In genomic region chr5:115962239-115962564, GRCh38 we compare ENCODE assay signal across 12 cellular contexts. TPM values are rescaled to one million over a fixed set of nuclear protein-coding genes. Genes with fewer than 3 reads are reported as not detected.
A peak's percentile ranks its signal among the peaks of the same experiment; 100 is the strongest.
DNase-seq lines count a peak whose midpoint lies in the region; ATAC-seq and TF ChIP-seq lines count a peak whose summit lies in the region.
"Had no signal": no experiment of that assay in that cellular context is flagged by ENCODE, and none has a peak within 500 bp of the region (broad histone marks: within the 10 kb centered on the region; RNA-seq: fewer than 3 reads in every experiment).

TSS of gene LVRN (plus strand) at chr5:115962475. CDS start at chr5:115962618, 143 bp downstream.

- H3K4me3 ChIP-seq in ascending aorta (peak within 1 kb of the TSS; percentile 29 to 67), iPS-15b (ENCODE audit: low read depth, low read length) (peak within 1 kb of the TSS; percentile 58), skeletal muscle tissue (ENCODE audit: low read length in 3 of 3) (peak within 1 kb of the TSS; percentile 56 to 64 (median 61))

- H3K9me3 Mint-ChIP-seq in activated CD4-positive, alpha-beta memory T cell treated with anti-CD3 and anti-CD28 coated beads, Interleukin-2, amount 10 ng/mL, durations not matched to agents 7 days and 5 days, result no peaks in the 10 kb centered on the region
- H3K9me3 Mint-ChIP-seq in T-cell, result no peaks in the 10 kb centered on the region
- H3K9me3 Mint-ChIP-seq: stimulated activated naive CD8-positive, alpha-beta T cell treated with anti-CD3 and anti-CD28 coated beads, Interleukin-15, Interleukin-2, amounts not matched to agents 100 ng/mL and 50 ng/mL, for 24 hours had no signal

- H3K27me3 Mint-ChIP-seq in activated CD4-positive, alpha-beta memory T cell treated with anti-CD3 and anti-CD28 coated beads, Interleukin-2, amount 10 ng/mL, durations not matched to agents 7 days and 5 days, result peaks cover 64% of the 10 kb centered on the region
- peaks cover 33 to 58% of the 10 kb centered on the region in 2 donors for H3K27me3 Mint-ChIP-seq in T-cell

- ATAC-seq in GM19351 (IDR thresholded peaks at IDR 0.05; ENCODE audit: unreplicated experiment), result peak; percentile 4
- ATAC-seq in T-cell (replicated peaks in 1 of 4), result no peak

- H3K9ac ChIP-seq in iPS-15b (ENCODE audit: low read depth, low read length) (no peak within 1 kb of the TSS), skeletal muscle tissue (ENCODE audit: low read depth in 1 of 3, low read length in 3 of 3) (peak within 1 kb of the TSS in 1 of 3 donors; percentile 33)

- no peak within 1 kb of the TSS for H3K27ac Mint-ChIP-seq in activated CD4-positive, alpha-beta memory T cell treated with anti-CD3 and anti-CD28 coated beads, Interleukin-2, amount 10 ng/mL, durations not matched to agents 7 days and 5 days
- no peak within 1 kb of the TSS for H3K27ac Mint-ChIP-seq in T-cell
- H3K27ac Mint-ChIP-seq: stimulated activated naive CD8-positive, alpha-beta T cell treated with anti-CD3 and anti-CD28 coated beads, Interleukin-15, Interleukin-2, amounts not matched to agents 100 ng/mL and 50 ng/mL, for 24 hours had no signal

- no peaks in the 10 kb centered on the region for H3K9me3 ChIP-seq in ascending aorta
- no peaks in the 10 kb centered on the region for H3K9me3 ChIP-seq in iPS-15b (ENCODE audit: control insufficient read depth, insufficient read depth, low read length)
- no peaks in the 10 kb centered on the region for H3K9me3 ChIP-seq in skeletal muscle tissue (ENCODE audit: control insufficient read depth in 3 of 3, low read length in 3 of 3)

- TF ChIP-seq CTCF in ascending aorta (IDR thresholded peaks at IDR 0.05), result no peak

- intact Hi-C loops in ascending aorta (cut with DNase I), result no loop called here

- H3K4me1 Mint-ChIP-seq in activated CD4-positive, alpha-beta memory T cell treated with anti-CD3 and anti-CD28 coated beads, Interleukin-2, amount 10 ng/mL, durations not matched to agents 7 days and 5 days, result no peaks in the 10 kb centered on the region
- H3K4me1 Mint-ChIP-seq in T-cell, result peaks cover 14 to 19% (median 15%) of the 10 kb centered on the region in 3 donors

- peaks cover 0 to 4% of the 10 kb centered on the region in 2 donors for H3K4me1 ChIP-seq in ascending aorta
- H3K4me1 ChIP-seq in iPS-15b (ENCODE audit: control insufficient read depth, insufficient read depth, low read length), result no peaks in the 10 kb centered on the region
- peaks cover 2 to 16% (median 5%) of the 10 kb centered on the region in 3 donors for H3K4me1 ChIP-seq in skeletal muscle tissue (ENCODE audit: control insufficient read depth in 3 of 3, insufficient read depth in 3 of 3, low read length in 3 of 3)

- H3K36me3 ChIP-seq in ascending aorta (no peaks in the 10 kb centered on the region), iPS-15b (ENCODE audit: control insufficient read depth, insufficient read depth, low read length) (no peaks in the 10 kb centered on the region), skeletal muscle tissue (ENCODE audit: control insufficient read depth in 3 of 3, insufficient read depth in 3 of 3, low read length in 3 of 3) (no peaks in the 10 kb centered on the region)

- H3K27ac ChIP-seq in ascending aorta (peak within 1 kb of the TSS; percentile 4 to 19), skeletal muscle tissue (ENCODE audit: low read depth, low read length) (no peak within 1 kb of the TSS)

- CTCF ChIA-PET in activated CD4-positive, alpha-beta memory T cell treated with anti-CD3 and anti-CD28 coated beads, Interleukin-2, amount 10 ng/mL, durations not matched to agents 7 days and 5 days (lab: Charles Lee), result no interaction called here
- CTCF ChIA-PET in T-cell (lab: Charles Lee), result interaction anchor here in 1 of 2 donors (0.6 kb wide), 1 partner anchor 140 kb away, joined by 3 read pairs; no protein-coding TSS in a partner anchor

- POLR2A ChIA-PET in activated CD4-positive, alpha-beta memory T cell treated with anti-CD3 and anti-CD28 coated beads, Interleukin-2, amount 10 ng/mL, durations not matched to agents 7 days and 5 days (lab: Charles Lee), result no interaction called here
- POLR2A ChIA-PET in T-cell (lab: Charles Lee), result no interaction called here

- no peak for DNase-seq in ascending aorta (ENCODE audit: low spot score in 2 of 2)
- no peak for DNase-seq in activated CD4-positive, alpha-beta memory T cell treated with anti-CD3 and anti-CD28 coated beads, Interleukin-2, amount 10 ng/mL, durations not matched to agents 7 days and 5 days
- no peak for DNase-seq in NCI-H1694 treated with DMSO at 0.1 percent for 48 hours (lab: John Stamatoyannopoulos, UW)
- no peak for DNase-seq in T-cell
- DNase-seq in NCI-H1417 (lab: John Stamatoyannopoulos, UW), result no peak
- DNase-seq: cortex of kidney, GF-D8, NCI-H510A had no signal

- H3K36me3 Mint-ChIP-seq in activated CD4-positive, alpha-beta memory T cell treated with anti-CD3 and anti-CD28 coated beads, Interleukin-2, amount 10 ng/mL, durations not matched to agents 7 days and 5 days (ENCODE audit: low read depth), result no peaks in the 10 kb centered on the region
- H3K36me3 Mint-ChIP-seq in T-cell, result no peaks in the 10 kb centered on the region

- no peak within 1 kb of the TSS for H3K4me3 Mint-ChIP-seq in activated CD4-positive, alpha-beta memory T cell treated with anti-CD3 and anti-CD28 coated beads, Interleukin-2, amount 10 ng/mL, durations not matched to agents 7 days and 5 days
- peak within 1 kb of the TSS in 1 of 3 donors; percentile 37 for H3K4me3 Mint-ChIP-seq in T-cell
- H3K4me3 Mint-ChIP-seq: stimulated activated naive CD8-positive, alpha-beta T cell treated with anti-CD3 and anti-CD28 coated beads, Interleukin-15, Interleukin-2, amounts not matched to agents 100 ng/mL and 50 ng/mL, for 24 hours had no signal

- H3K27me3 ChIP-seq in ascending aorta (no peaks in the 10 kb centered on the region), iPS-15b (ENCODE audit: control insufficient read depth, insufficient read depth, low read length) (peaks cover 56% of the 10 kb centered on the region), skeletal muscle tissue (ENCODE audit: control insufficient read depth in 3 of 3, insufficient read depth in 3 of 3, low read length in 3 of 3) (peaks cover 27 to 40% (median 32%) of the 10 kb centered on the region in 3 donors)

RNA-seq across cellular contexts. Expression of gene LVRN, which starts in this region (rescaled TPM):
- total RNA-seq in ascending aorta (4.2 TPM), skeletal muscle tissue (1.6 TPM), T-cell (under 1 TPM in 2 of 5 donors, not detected in 3; 0.12 to 0.28 TPM)
- under 1 TPM in 1 of 2 experiments, not detected in 1; 0.13 TPM for total RNA-seq in activated CD4-positive, alpha-beta memory T cell treated with anti-CD3 and anti-CD28 coated beads, Interleukin-2, amount 10 ng/mL, durations not matched to agents 7 days and 5 days
